ENCODE assay signal across 22 cellular contexts in genomic region chr3:46921871-46922271, GRCh38. TPM values are rescaled to one million over a fixed set of nuclear protein-coding genes. Genes with fewer than 3 reads are reported as not detected.
A peak's percentile ranks its signal among the peaks of the same experiment; 100 is the strongest.
DNase-seq lines count a peak whose midpoint lies in the region; ATAC-seq and TF ChIP-seq lines count a peak whose summit lies in the region.
"Had no signal": no experiment of that assay in that cellular context is flagged by ENCODE, and none has a peak within 500 bp of the region (broad histone marks: within the 10 kb centered on the region; RNA-seq: fewer than 3 reads in every experiment).

No MANE protein-coding gene starts in this region.

- H3K27me3 Mint-ChIP-seq in chondrocyte (ENCODE audit: low read depth): no peaks in the 10 kb centered on the region
- H3K27me3 Mint-ChIP-seq in stimulated activated memory B cell treated with anti-CD40 and anti-IgM and Interleukin-4, amounts not matched to agents 10 μg/mL and 1 μg/mL and 100 μg/mL, for 72 hours: no peaks in the 10 kb centered on the region

- ATAC-seq in mucosa of descending colon: no peak
- no peak for ATAC-seq in stimulated activated memory B cell treated with anti-CD40 and anti-IgM and Interleukin-4, amounts not matched to agents 10 μg/mL and 1 μg/mL and 100 μg/mL, for 72 hours

- H3K4me3 ChIP-seq in OCI-LY7 (ENCODE audit: low read depth, low read length, poor library complexity, severe bottlenecking) (no peak overlapping the region), mucosa of descending colon (no peak overlapping the region), tibial artery (no peak overlapping the region)

- H4K20me1 ChIP-seq in OCI-LY7 (ENCODE audit: insufficient read depth, low read length): no peaks in the 10 kb centered on the region

- H3K9me3 Mint-ChIP-seq in chondrocyte (ENCODE audit: low read depth): peaks cover 4% of the 10 kb centered on the region
- peaks cover 3% of the 10 kb centered on the region for H3K9me3 Mint-ChIP-seq in stimulated activated memory B cell treated with anti-CD40 and anti-IgM and Interleukin-4, amounts not matched to agents 10 μg/mL and 1 μg/mL and 100 μg/mL, for 72 hours

- no peak overlapping the region for H3K27ac Mint-ChIP-seq in chondrocyte (ENCODE audit: unreplicated experiment)
- no peak overlapping the region for H3K27ac Mint-ChIP-seq in stimulated activated memory B cell treated with anti-CD40 and anti-IgM and Interleukin-4, amounts not matched to agents 10 μg/mL and 1 μg/mL and 100 μg/mL, for 72 hours
- H3K27ac Mint-ChIP-seq: H9 had no signal

- DNase-seq in OCI-LY7 (ENCODE audit: low spot score) (no peak), chondrocyte (ENCODE audit: low spot score) (peak; percentile 71), mucosa of descending colon (peak in 2 of 3 donors; percentile 15 to 28), tibial artery (peak; percentile 7 to 62), NCI-H1694 treated with DMSO at 0.1 percent for 48 hours (lab: John Stamatoyannopoulos, UW) (no peak), NOMO-1 treated with DMSO at 0.1 percent for 48 hours (lab: John Stamatoyannopoulos, UW; ENCODE audit: unreplicated experiment) (no peak), inferior parietal cortex (ENCODE audit: extremely low spot score) (no peak)
- DNase-seq: AML-193, DMS153, GDM1, H9, NCI-H1092 treated with DMSO at 0.1 percent for 48 hours, NCI-H146, NCI-H2081, NCI-H510A treated with DMSO at 0.1 percent for 48 hours, NCI-H774, SW 1271 had no signal

- no peaks in the 10 kb centered on the region for H3K27me3 ChIP-seq in tibial artery

- TF ChIP-seq CTCF in OCI-LY7 (conservative IDR thresholded peaks at IDR 0.05; ENCODE audit: low read length) (no peak), chondrocyte (IDR thresholded peaks at IDR 0.05) (no peak), mucosa of descending colon (IDR thresholded peaks at IDR 0.05) (no peak), tibial artery (IDR thresholded peaks at IDR 0.05) (no peak)

- POLR2A ChIA-PET in OCI-LY7 (lab: Charles Lee): no interaction called here

- BruUV-seq in OCI-LY7 (replicated peaks; lab: Mats Ljungman, UMichigan): TSS peak; percentile 45

- CTCF ChIA-PET in OCI-LY7 (lab: Charles Lee; ENCODE audit: unreplicated experiment): no interaction called here

- peaks cover 3% of the 10 kb centered on the region for H3K4me1 Mint-ChIP-seq in chondrocyte (ENCODE audit: low read depth)
- peaks cover 31% of the 10 kb centered on the region for H3K4me1 Mint-ChIP-seq in stimulated activated memory B cell treated with anti-CD40 and anti-IgM and Interleukin-4, amounts not matched to agents 10 μg/mL and 1 μg/mL and 100 μg/mL, for 72 hours

- H3K36me3 Mint-ChIP-seq in chondrocyte (ENCODE audit: low read depth): peaks cover 37% of the 10 kb centered on the region
- H3K36me3 Mint-ChIP-seq in stimulated activated memory B cell treated with anti-CD40 and anti-IgM and Interleukin-4, amounts not matched to agents 10 μg/mL and 1 μg/mL and 100 μg/mL, for 72 hours: peaks cover 80% of the 10 kb centered on the region

- H3K79me2 ChIP-seq in OCI-LY7 (ENCODE audit: insufficient read depth, low read depth, low read length): peaks cover 33% of the 10 kb centered on the region

- H2AFZ ChIP-seq in OCI-LY7 (ENCODE audit: low read length): no peak overlapping the region

- intact Hi-C loops in OCI-LY7 (cut with micrococcal nuclease; ENCODE audit: unreplicated experiment): loop anchor here (5.0 kb wide), 1 partner anchor 445 kb away; no protein-coding TSS in a partner anchor
- intact Hi-C loops in mucosa of descending colon (cut with DNase I, micrococcal nuclease): loop anchor here in 1 of 2 donors (5.0 kb wide), 1 partner anchor 75 kb away; no protein-coding TSS in a partner anchor
- intact Hi-C loops in tibial artery (cut with DNase I; ENCODE audit: low total_unique reads): loop anchor here (5.0 to 10.0 kb wide), 2 partner anchors 75 to 403 kb away; no protein-coding TSS in a partner anchor

- peaks cover 95% of the 10 kb centered on the region for H3K36me3 ChIP-seq in OCI-LY7 (ENCODE audit: insufficient read depth, low read length)
- no peaks in the 10 kb centered on the region for H3K36me3 ChIP-seq in mucosa of descending colon (ENCODE audit: low read depth)
- peaks cover 66 to 95% (median 86%) of the 10 kb centered on the region in 3 donors for H3K36me3 ChIP-seq in tibial artery

- peaks cover 12% of the 10 kb centered on the region; the same call in 1 of the 2 replicates for H3K9me3 ChIP-seq in OCI-LY7 (ENCODE audit: low read length)
- H3K9me3 ChIP-seq in mucosa of descending colon: no peaks in the 10 kb centered on the region
- H3K9me3 ChIP-seq in tibial artery: no peaks in the 10 kb centered on the region

- H3K4me2 ChIP-seq in OCI-LY7 (ENCODE audit: low read length): no peak overlapping the region

- no peaks in the 10 kb centered on the region for H3K9me2 ChIP-seq in OCI-LY7 (ENCODE audit: insufficient read depth, low read length)

- H3K4me3 Mint-ChIP-seq in chondrocyte (ENCODE audit: unreplicated experiment): no peak overlapping the region
- H3K4me3 Mint-ChIP-seq in stimulated activated memory B cell treated with anti-CD40 and anti-IgM and Interleukin-4, amounts not matched to agents 10 μg/mL and 1 μg/mL and 100 μg/mL, for 72 hours: no peak overlapping the region
- H3K4me3 Mint-ChIP-seq: H9 had no signal

- no peak overlapping the region for H3K27ac ChIP-seq in OCI-LY7 (ENCODE audit: low read depth, low read length, poor library complexity, severe bottlenecking)
- no peak overlapping the region for H3K27ac ChIP-seq in tibial artery
- H3K27ac ChIP-seq: HL-60 had no signal

- peaks cover 37% of the 10 kb centered on the region for H3K4me1 ChIP-seq in OCI-LY7 (ENCODE audit: insufficient read depth, low read length, poor library complexity, severe bottlenecking)
- peaks cover 3% of the 10 kb centered on the region for H3K4me1 ChIP-seq in mucosa of descending colon (ENCODE audit: low read depth)
- peaks cover 0 to 35% (median 23%) of the 10 kb centered on the region in 4 donors for H3K4me1 ChIP-seq in tibial artery

RNA-seq across cellular contexts. Expression of gene PTH1R, which starts 44.4 kb away (rescaled TPM):
- not detected in 2 replicates for total RNA-seq in OCI-LY7 (2014; rRNA removed; shearing (Covaris generic))
- total RNA-seq in OCI-LY7 (2022) (not detected in 2 replicates), chondrocyte (2.4 to 6.3 TPM (median 3.1 TPM) in 3 replicates), mucosa of descending colon (1 to 10 TPM in 2 of 3 donors, under 1 TPM in 1; 0.87 to 4.6 (median 1.9) TPM)
- total RNA-seq: Daoy had no signal

RNA-seq across cellular contexts. Expression of gene CCDC12, which starts 54.7 kb away (rescaled TPM):
- total RNA-seq in OCI-LY7 (2014; rRNA removed; shearing (Covaris generic)): 74.9 and 102 TPM in 2 replicates
- 107 and 116 TPM in 2 replicates for total RNA-seq in OCI-LY7 (2022)
- 21.8 to 23.3 TPM (median 22.3 TPM) in 3 replicates for total RNA-seq in chondrocyte
- 10 to 100 TPM; 40.7 to 59.2 (median 45.0) TPM for total RNA-seq in mucosa of descending colon

RNA-seq across cellular contexts. Expression of gene NBEAL2, which starts 57.6 kb away (rescaled TPM):
- 53.3 and 74.9 TPM in 2 replicates for total RNA-seq in OCI-LY7 (2014; rRNA removed; shearing (Covaris generic))
- total RNA-seq in OCI-LY7 (2022): 129 and 149 TPM in 2 replicates
- total RNA-seq in chondrocyte: 15.9 to 18.1 TPM (median 16.5 TPM) in 3 replicates
- 10 to 100 TPM; 49.2 to 94.0 (median 53.7) TPM for total RNA-seq in mucosa of descending colon

RNA-seq across cellular contexts. Expression of gene MYL3, which starts 58.6 kb away (rescaled TPM):
- total RNA-seq in OCI-LY7 (2014; rRNA removed; shearing (Covaris generic)): not detected in 2 replicates
- total RNA-seq in OCI-LY7 (2022) (not detected in 2 replicates), chondrocyte (0.22 to 0.82 TPM in 2 of 3 replicates, not detected in the other), mucosa of descending colon (1 to 10 TPM in 2 of 3 donors, under 1 TPM in 1; 0.32 to 3.1 (median 1.2) TPM)
- total RNA-seq: Daoy, HT1080, LHCN-M2 had no signal

Comparison
In these comparisons a context has a peak if more than half of its experiments do, and no peak if none do; other contexts are left out.
1. DNase-seq: peak in chondrocyte (single experiment), mucosa of descending colon (2 of 3) and tibial artery (2 of 2); none in OCI-LY7 (single experiment), NCI-H1694 treated with DMSO at 0.1 percent for 48 hours (single experiment), NOMO-1 treated with DMSO at 0.1 percent for 48 hours (single experiment) and inferior parietal cortex (single experiment).